In the genomic region with DNA sequence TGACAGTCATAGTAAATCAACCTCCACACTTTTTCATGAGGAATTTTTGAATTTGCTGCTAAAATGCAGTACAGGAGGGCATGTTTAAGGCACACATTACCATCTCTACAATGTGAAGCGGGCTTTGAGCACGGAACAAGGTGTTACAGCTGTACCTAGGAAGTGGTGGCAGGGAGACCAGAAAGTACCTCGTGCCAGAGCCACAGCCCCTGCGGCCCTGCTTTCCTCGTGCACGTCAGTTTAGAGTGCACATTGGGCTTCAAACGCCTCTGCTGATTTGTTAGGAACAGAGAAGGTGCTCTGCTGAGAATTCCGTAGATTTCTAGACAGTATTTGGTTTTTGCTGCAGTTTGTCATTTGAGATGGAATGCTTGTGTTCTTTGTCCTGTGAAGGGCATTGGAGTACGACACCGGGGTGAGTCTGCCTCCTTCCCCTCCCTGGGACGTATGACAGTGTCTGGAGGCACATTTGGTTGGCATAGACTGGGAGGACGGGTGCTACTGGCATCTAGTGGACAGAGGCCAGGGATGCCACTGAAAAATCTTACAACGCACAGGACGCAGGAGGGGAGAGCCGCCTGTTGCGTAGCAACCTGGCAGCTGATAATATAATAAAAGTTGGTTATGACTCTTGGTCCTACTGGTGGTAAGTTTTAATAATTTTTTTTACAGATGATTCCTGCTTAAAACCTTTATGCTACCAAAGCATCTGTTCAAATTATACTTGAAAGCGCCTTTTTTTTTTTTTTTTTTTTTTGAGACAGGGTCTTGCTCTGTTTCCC, we compare ENCODE assay signal across 8 cellular contexts. TPM values are rescaled to one million over a fixed set of nuclear protein-coding genes. Genes with fewer than 3 reads are reported as not detected.
DNase-seq lines count a peak whose midpoint lies in the region; ATAC-seq and TF ChIP-seq lines count a peak whose summit lies in the region.

No MANE protein-coding gene starts in this region.

- CTCF ChIA-PET in activated CD4-positive, alpha-beta T cell treated with anti-CD3 and anti-CD28 coated beads for 36 hours (lab: Charles Lee): interaction anchor here (1.3 kb wide), 1 partner anchor 18 kb away, joined by 4 read pairs; no protein-coding TSS in a partner anchor

- H3K4me1 ChIP-seq in lower lobe of right lung (peaks cover 65% of the 10 kb centered on the region), transverse colon (peaks cover 24 to 71% (median 48%) of the 10 kb centered on the region in 4 donors)

- in situ Hi-C loops in transverse colon (cut with MboI; ENCODE audit: low pct_ligation_motif_present in 1 of 4, low pct_unique_long_range_greater_than_20kb in 1 of 4, low sequenced_read_pairs in 3 of 4): no loop called here

- H3K4me3 ChIP-seq in lower lobe of right lung (no peak overlapping the region), transverse colon (no peak overlapping the region)

- H3K9me3 ChIP-seq in lower lobe of right lung: no peaks in the 10 kb centered on the region
- no peaks in the 10 kb centered on the region for H3K9me3 ChIP-seq in transverse colon

- no peaks in the 10 kb centered on the region for H3K9me3 Mint-ChIP-seq in activated CD4-positive, alpha-beta T cell treated with anti-CD3 and anti-CD28 coated beads for 36 hours (ENCODE audit: low read depth)

- DNase-seq in activated CD4-positive, alpha-beta T cell treated with anti-CD3 and anti-CD28 coated beads for 36 hours: peak; percentile 35
- DNase-seq in activated CD4-positive, alpha-beta T cell treated with anti-CD3 and anti-CD28 coated beads, Interleukin-2, amount 50 U/mL, for 1 hour: no peak
- DNase-seq in NCI-H69 (lab: John Stamatoyannopoulos, UW) (peak; percentile 64), cerebellar cortex (ENCODE audit: low spot score) (peak; percentile 90), lower lobe of right lung (peak; percentile 61), transverse colon (peak; percentile 66), T-helper 9 cell (no peak)

- no peak for TF ChIP-seq POLR2A in transverse colon (IDR thresholded peaks at IDR 0.05)

- TF ChIP-seq EP300 in transverse colon (IDR thresholded peaks at IDR 0.05; ENCODE audit: low read depth): no peak

- no peak overlapping the region for H3K4me3 Mint-ChIP-seq in activated CD4-positive, alpha-beta T cell treated with anti-CD3 and anti-CD28 coated beads for 36 hours

- H3K27ac Mint-ChIP-seq in activated CD4-positive, alpha-beta T cell treated with anti-CD3 and anti-CD28 coated beads for 36 hours: peak overlapping the region; percentile 14

- H3K27me3 Mint-ChIP-seq in activated CD4-positive, alpha-beta T cell treated with anti-CD3 and anti-CD28 coated beads for 36 hours: no peaks in the 10 kb centered on the region

- POLR2A ChIA-PET in activated CD4-positive, alpha-beta T cell treated with anti-CD3 and anti-CD28 coated beads for 36 hours (lab: Charles Lee): no interaction called here

- peak; percentile 27 for ATAC-seq in activated CD4-positive, alpha-beta T cell treated with anti-CD3 and anti-CD28 coated beads for 36 hours
- peak; percentile 84 to 89 for ATAC-seq in lower lobe of right lung
- ATAC-seq in HG02970 (IDR thresholded peaks at IDR 0.05; ENCODE audit: low FRiP score, unreplicated experiment): no peak

- 44 to 50% methylated on average over 4 to 17 of the region's 17 CpGs for WGBS in transverse colon (ENCODE audit: low coverage in 1 of 2), 2 donors

- TF ChIP-seq CTCF in lower lobe of right lung (IDR thresholded peaks at IDR 0.05) (peak; percentile 43), transverse colon (IDR thresholded peaks at IDR 0.05) (peak; percentile 15 to 69 (median 47))

- H3K36me3 Mint-ChIP-seq in activated CD4-positive, alpha-beta T cell treated with anti-CD3 and anti-CD28 coated beads for 36 hours (ENCODE audit: low read depth): peaks cover 14% of the 10 kb centered on the region

- no peaks in the 10 kb centered on the region for H3K27me3 ChIP-seq in lower lobe of right lung (ENCODE audit: low read depth)
- no peaks in the 10 kb centered on the region for H3K27me3 ChIP-seq in transverse colon

- peaks cover 52% of the 10 kb centered on the region for H3K4me1 Mint-ChIP-seq in activated CD4-positive, alpha-beta T cell treated with anti-CD3 and anti-CD28 coated beads for 36 hours

- H3K36me3 ChIP-seq in lower lobe of right lung: no peaks in the 10 kb centered on the region
- no peaks in the 10 kb centered on the region for H3K36me3 ChIP-seq in transverse colon

- intact Hi-C loops in activated CD4-positive, alpha-beta T cell treated with anti-CD3 and anti-CD28 coated beads for 36 hours (cut with DNase I, micrococcal nuclease): no loop called here
- intact Hi-C loops in lower lobe of right lung (cut with DNase I): no loop called here
- intact Hi-C loops in transverse colon (cut with DNase I; ENCODE audit: low total_unique reads): no loop called here

- peak overlapping the region; percentile 68 for H3K27ac ChIP-seq in lower lobe of right lung
- H3K27ac ChIP-seq in transverse colon: peak overlapping the region; percentile 53 to 79 (median 74)

RNA-seq across cellular contexts. Expression of gene FOXK2, which starts 9.1 kb away (rescaled TPM):
- total RNA-seq in activated CD4-positive, alpha-beta T cell treated with anti-CD3 and anti-CD28 coated beads for 36 hours: 10 to 100 TPM; 58.1 to 75.4 TPM
- total RNA-seq in lower lobe of right lung (60.1 TPM), transverse colon (100 to 1,000 TPM in 2 of 4 donors, 10 to 100 TPM in 2; 41.2 to 216 (median 106) TPM)

Comparison
In these comparisons a context has a peak if more than half of its experiments do, and no peak if none do; other contexts are left out.
1. DNase-seq: peak in activated CD4-positive, alpha-beta T cell treated with anti-CD3 and anti-CD28 coated beads for 36 hours (single experiment), NCI-H69 (single experiment), cerebellar cortex (single experiment), lower lobe of right lung (single experiment) and transverse colon (single experiment); none in activated CD4-positive, alpha-beta T cell treated with anti-CD3 and anti-CD28 coated beads, Interleukin-2, amount 50 U/mL, for 1 hour (single experiment) and T-helper 9 cell (single experiment).